In genomic region chr4:8438743-8439142, GRCh38 we compare ENCODE assay signal across 11 cellular contexts. TPM values are rescaled to one million over a fixed set of nuclear protein-coding genes. Genes with fewer than 3 reads are reported as not detected.
DNase-seq lines count a peak whose midpoint lies in the region; ATAC-seq and TF ChIP-seq lines count a peak whose summit lies in the region.
"Had no signal": no experiment of that assay in that cellular context is flagged by ENCODE, and none has a peak within 500 bp of the region (broad histone marks: within the 10 kb centered on the region; RNA-seq: fewer than 3 reads in every experiment).

No MANE protein-coding gene starts in this region.

- no peaks in the 10 kb centered on the region for H3K27me3 Mint-ChIP-seq in activated CD4-positive, alpha-beta T cell treated with anti-CD3 and anti-CD28 coated beads for 36 hours
- H3K27me3 Mint-ChIP-seq in activated CD4-positive, alpha-beta memory T cell treated with anti-CD3 and anti-CD28 coated beads for 36 hours = no peaks in the 10 kb centered on the region
- H3K27me3 Mint-ChIP-seq in stimulated activated memory B cell treated with anti-CD40 and anti-IgM and Interleukin-4, amounts not matched to agents 10 μg/mL and 1 μg/mL and 100 μg/mL, for 72 hours = no peaks in the 10 kb centered on the region

- peaks cover 8% of the 10 kb centered on the region for H3K36me3 Mint-ChIP-seq in activated CD4-positive, alpha-beta T cell treated with anti-CD3 and anti-CD28 coated beads for 36 hours (ENCODE audit: low read depth)
- H3K36me3 Mint-ChIP-seq in activated CD4-positive, alpha-beta memory T cell treated with anti-CD3 and anti-CD28 coated beads for 36 hours = peaks cover 5% of the 10 kb centered on the region
- H3K36me3 Mint-ChIP-seq in stimulated activated memory B cell treated with anti-CD40 and anti-IgM and Interleukin-4, amounts not matched to agents 10 μg/mL and 1 μg/mL and 100 μg/mL, for 72 hours = peaks cover 15% of the 10 kb centered on the region

- peak overlapping the region; percentile 23 for H3K4me3 ChIP-seq in fibroblast of villous mesenchyme (ENCODE audit: low read depth, low read length)

- peak overlapping the region; percentile 48 for H3K27ac Mint-ChIP-seq in activated CD4-positive, alpha-beta T cell treated with anti-CD3 and anti-CD28 coated beads for 36 hours
- H3K27ac Mint-ChIP-seq in activated CD4-positive, alpha-beta memory T cell treated with anti-CD3 and anti-CD28 coated beads for 36 hours = peak overlapping the region; percentile 99
- no peak overlapping the region for H3K27ac Mint-ChIP-seq in stimulated activated memory B cell treated with anti-CD40 and anti-IgM and Interleukin-4, amounts not matched to agents 10 μg/mL and 1 μg/mL and 100 μg/mL, for 72 hours

- H3K4me3 Mint-ChIP-seq in activated CD4-positive, alpha-beta T cell treated with anti-CD3 and anti-CD28 coated beads for 36 hours = peak overlapping the region; percentile 93
- peak overlapping the region; percentile 44 for H3K4me3 Mint-ChIP-seq in activated CD4-positive, alpha-beta memory T cell treated with anti-CD3 and anti-CD28 coated beads for 36 hours
- peak overlapping the region; percentile 14 for H3K4me3 Mint-ChIP-seq in stimulated activated memory B cell treated with anti-CD40 and anti-IgM and Interleukin-4, amounts not matched to agents 10 μg/mL and 1 μg/mL and 100 μg/mL, for 72 hours

- intact Hi-C loops in activated CD4-positive, alpha-beta T cell treated with anti-CD3 and anti-CD28 coated beads for 36 hours (cut with DNase I, micrococcal nuclease) = loop anchor here in 1 of 2 experiments (10.0 kb wide), 1 partner anchor 464 kb away; no protein-coding TSS in a partner anchor
- intact Hi-C loops in activated CD4-positive, alpha-beta memory T cell treated with anti-CD3 and anti-CD28 coated beads for 36 hours (cut with micrococcal nuclease) = loop anchor here (10.0 kb wide), 1 partner anchor 474 kb away; no protein-coding TSS in a partner anchor

- POLR2A ChIA-PET in activated CD4-positive, alpha-beta T cell treated with anti-CD3 and anti-CD28 coated beads for 36 hours (lab: Charles Lee) = no interaction called here
- POLR2A ChIA-PET in activated CD4-positive, alpha-beta memory T cell treated with anti-CD3 and anti-CD28 coated beads for 36 hours (lab: Charles Lee) = interaction anchor here (1.4 kb wide), 1 partner anchor 10 kb away, joined by 5 read pairs; no protein-coding TSS in a partner anchor

- no peaks in the 10 kb centered on the region for H3K9me3 Mint-ChIP-seq in activated CD4-positive, alpha-beta T cell treated with anti-CD3 and anti-CD28 coated beads for 36 hours (ENCODE audit: low read depth)
- H3K9me3 Mint-ChIP-seq in activated CD4-positive, alpha-beta memory T cell treated with anti-CD3 and anti-CD28 coated beads for 36 hours = no peaks in the 10 kb centered on the region
- no peaks in the 10 kb centered on the region for H3K9me3 Mint-ChIP-seq in stimulated activated memory B cell treated with anti-CD40 and anti-IgM and Interleukin-4, amounts not matched to agents 10 μg/mL and 1 μg/mL and 100 μg/mL, for 72 hours

- H3K4me1 Mint-ChIP-seq in activated CD4-positive, alpha-beta T cell treated with anti-CD3 and anti-CD28 coated beads for 36 hours = peaks cover 75% of the 10 kb centered on the region
- H3K4me1 Mint-ChIP-seq in activated CD4-positive, alpha-beta memory T cell treated with anti-CD3 and anti-CD28 coated beads for 36 hours (ENCODE audit: low read depth) = peaks cover 72% of the 10 kb centered on the region
- peaks cover 80% of the 10 kb centered on the region for H3K4me1 Mint-ChIP-seq in stimulated activated memory B cell treated with anti-CD40 and anti-IgM and Interleukin-4, amounts not matched to agents 10 μg/mL and 1 μg/mL and 100 μg/mL, for 72 hours

- no peak for DNase-seq in activated CD4-positive, alpha-beta T cell treated with anti-CD3 and anti-CD28 coated beads for 36 hours
- no peak for DNase-seq in activated CD4-positive, alpha-beta T cell treated with anti-CD3 and anti-CD28 coated beads, Interleukin-2, amount 50 U/mL, for 48 hours
- DNase-seq in activated CD4-positive, alpha-beta memory T cell treated with anti-CD3 and anti-CD28 coated beads for 36 hours = no peak
- DNase-seq in fibroblast of villous mesenchyme (ENCODE audit: low read depth) = peak; percentile 37
- no peak for DNase-seq in T1000 (lab: John Stamatoyannopoulos, UW)
- no peak for DNase-seq in NCI-H510A treated with DMSO at 0.1 percent for 48 hours (lab: John Stamatoyannopoulos, UW)
- DNase-seq in NCI-H2196 (lab: John Stamatoyannopoulos, UW; ENCODE audit: unreplicated experiment) = no peak
- DNase-seq: ACHN; activated CD8-positive, alpha-beta memory T cell treated with anti-CD3 and anti-CD28 coated beads, Interleukin-2, amount 50 U/mL, for 4 hours; NCI-H2171 had no signal

- no peak for ATAC-seq in activated CD4-positive, alpha-beta T cell treated with anti-CD3 and anti-CD28 coated beads for 36 hours
- ATAC-seq in stimulated activated memory B cell treated with anti-CD40 and anti-IgM and Interleukin-4, amounts not matched to agents 10 μg/mL and 1 μg/mL and 100 μg/mL, for 72 hours = no peak

- TF ChIP-seq CTCF in fibroblast of villous mesenchyme (IDR thresholded peaks at IDR 0.05; ENCODE audit: insufficient read depth, low read depth, low read length) = no peak

- CTCF ChIA-PET in activated CD4-positive, alpha-beta T cell treated with anti-CD3 and anti-CD28 coated beads for 36 hours (lab: Charles Lee) = interaction anchor here (1.2 to 1.8 kb wide), 2 partner anchors 10 to 12 kb away, joined by 3 to 6 read pairs; no protein-coding TSS in a partner anchor
- CTCF ChIA-PET in activated CD4-positive, alpha-beta memory T cell treated with anti-CD3 and anti-CD28 coated beads for 36 hours (lab: Charles Lee) = interaction anchor here (0.7 to 1.0 kb wide), 3 partner anchors 19 to 210 kb away, joined by 3 read pairs; no protein-coding TSS in a partner anchor

RNA-seq across cellular contexts. Expression of gene ACOX3, which starts 1.8 kb away (rescaled TPM):
- total RNA-seq in activated CD4-positive, alpha-beta T cell treated with anti-CD3 and anti-CD28 coated beads for 36 hours = 10 to 100 TPM; 20.5 to 29.3 TPM
- 10 to 100 TPM; 42.3 to 45.8 TPM for total RNA-seq in activated CD4-positive, alpha-beta memory T cell treated with anti-CD3 and anti-CD28 coated beads for 36 hours
- 26.8 and 32.5 TPM in 2 replicates for total RNA-seq in fibroblast of villous mesenchyme

RNA-seq across cellular contexts. Expression of gene TRMT44, which starts 1.8 kb away (rescaled TPM):
- 10 to 100 TPM; 20.1 to 24.5 TPM for total RNA-seq in activated CD4-positive, alpha-beta T cell treated with anti-CD3 and anti-CD28 coated beads for 36 hours
- total RNA-seq in activated CD4-positive, alpha-beta memory T cell treated with anti-CD3 and anti-CD28 coated beads for 36 hours = 10 to 100 TPM; 24.1 to 29.2 TPM
- total RNA-seq in fibroblast of villous mesenchyme = 17.4 and 19.4 TPM in 2 replicates

Comparison
In these comparisons a context has a peak if more than half of its experiments do, and no peak if none do; other contexts are left out.
1. H3K4me3 Mint-ChIP-seq: peak in every context shown above with its lines; median percentile 93 in activated CD4-positive, alpha-beta T cell treated with anti-CD3 and anti-CD28 coated beads for 36 hours; 44 in activated CD4-positive, alpha-beta memory T cell treated with anti-CD3 and anti-CD28 coated beads for 36 hours; 14 in stimulated activated memory B cell treated with anti-CD40 and anti-IgM and Interleukin-4, amounts not matched to agents 10 μg/mL and 1 μg/mL and 100 μg/mL, for 72 hours.